In the genomic region with DNA sequence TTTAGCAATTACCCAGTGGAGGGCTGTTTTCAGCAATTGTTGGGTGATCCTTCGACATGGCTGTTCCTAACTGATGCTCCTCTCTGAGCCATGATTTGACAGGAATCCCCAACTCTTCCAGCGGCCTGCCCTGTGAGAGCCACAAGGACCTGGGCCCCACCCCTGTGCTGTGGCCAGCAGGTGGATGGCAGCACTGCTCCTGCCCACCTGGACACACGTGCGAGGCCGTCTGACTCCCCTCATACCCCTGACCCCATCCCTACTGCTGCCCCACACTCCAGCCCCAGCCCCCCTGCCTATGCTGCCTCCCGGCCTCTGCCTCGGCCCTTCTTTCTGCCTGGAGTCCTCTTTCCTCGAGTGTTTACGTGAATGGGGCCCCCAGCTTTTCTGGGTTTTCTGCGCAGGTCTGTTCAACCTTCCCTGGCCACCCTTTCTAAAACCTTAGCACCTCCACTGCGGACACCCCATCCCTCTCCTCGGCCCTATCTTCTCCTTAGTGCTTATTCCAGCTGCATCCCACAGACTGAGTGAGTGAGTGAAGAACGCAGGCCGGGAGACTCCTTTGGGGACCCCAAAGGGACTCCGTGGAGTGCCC, we compare ENCODE assay signal across 17 cellular contexts.
"Had no signal": no experiment of that assay in that cellular context is flagged by ENCODE, and none has a peak within 500 bp of the region (broad histone marks: within the 10 kb centered on the region; RNA-seq: fewer than 3 reads in every experiment).

No MANE protein-coding gene starts in this region.

- H3K4me3 ChIP-seq: dorsolateral prefrontal cortex, esophagus muscularis mucosa, mucosa of descending colon, pancreas, upper lobe of left lung had no signal

- H3K4me1 ChIP-seq: pancreas, upper lobe of left lung had no signal

- H3K9ac ChIP-seq: SK-N-SH had no signal

- H3K36me3 ChIP-seq: brain microvascular endothelial cell, esophagus muscularis mucosa, pancreas, upper lobe of left lung had no signal

- H3K27ac Mint-ChIP-seq: activated CD4-positive, alpha-beta T cell treated with anti-CD3 and anti-CD28 coated beads, Interleukin-2, amount 10 ng/mL, durations not matched to agents 7 days and 5 days; activated naive CD8-positive, alpha-beta T cell treated with anti-CD3 and anti-CD28 coated beads for 36 hours; immature natural killer cell; nephron had no signal

- H3K9me3 Mint-ChIP-seq: activated CD4-positive, alpha-beta T cell treated with anti-CD3 and anti-CD28 coated beads, Interleukin-2, amount 10 ng/mL, durations not matched to agents 7 days and 5 days; activated naive CD8-positive, alpha-beta T cell treated with anti-CD3 and anti-CD28 coated beads for 36 hours; immature natural killer cell had no signal

- H3K9me3 ChIP-seq: esophagus muscularis mucosa, mucosa of descending colon, pancreas, SK-N-SH, upper lobe of left lung had no signal

- H3K4me2 ChIP-seq: SK-N-SH had no signal

- H3K27ac ChIP-seq: brain microvascular endothelial cell, dorsolateral prefrontal cortex, esophagus muscularis mucosa, pancreas, upper lobe of left lung had no signal

- H3K4me1 Mint-ChIP-seq: activated CD4-positive, alpha-beta T cell treated with anti-CD3 and anti-CD28 coated beads, Interleukin-2, amount 10 ng/mL, durations not matched to agents 7 days and 5 days; activated naive CD8-positive, alpha-beta T cell treated with anti-CD3 and anti-CD28 coated beads for 36 hours; immature natural killer cell had no signal

- H3K27me3 ChIP-seq: brain microvascular endothelial cell, esophagus muscularis mucosa, pancreas, upper lobe of left lung had no signal

- FAIRE-seq: pancreas had no signal

- H3K4me3 Mint-ChIP-seq: activated CD4-positive, alpha-beta T cell treated with anti-CD3 and anti-CD28 coated beads, Interleukin-2, amount 10 ng/mL, durations not matched to agents 7 days and 5 days; activated naive CD8-positive, alpha-beta T cell treated with anti-CD3 and anti-CD28 coated beads for 36 hours; immature natural killer cell; nephron had no signal

- DNase-seq: activated CD4-positive, alpha-beta T cell treated with anti-CD3 and anti-CD28 coated beads, Interleukin-2, amount 10 ng/mL, durations not matched to agents 7 days and 5 days; activated CD4-positive, CD25-positive, alpha-beta regulatory T cell; activated naive CD8-positive, alpha-beta T cell treated with anti-CD3 and anti-CD28 coated beads for 36 hours; activated T-cell treated with anti-CD3 and anti-CD28 coated beads, Interleukin-2, amount 50 U/mL, for 1 hour; brain microvascular endothelial cell; cerebellar nuclear complex; immature natural killer cell; SK-N-SH; stimulated activated CD4-positive, alpha-beta T cell treated with anti-CD3 and anti-CD28 coated beads, Interleukin-12 subunit alpha, Interleukin-12 subunit beta, amount 100 ng/mL, for 4 hours; stimulated activated naive CD4-positive, alpha-beta T cell; T-helper 1 cell had no signal

- H3K36me3 Mint-ChIP-seq: activated naive CD8-positive, alpha-beta T cell treated with anti-CD3 and anti-CD28 coated beads for 36 hours; immature natural killer cell had no signal

- ATAC-seq: pancreas had no signal
